ENCODE assay signal across 16 cellular contexts in genomic region chr10:89518108-89518507, GRCh38. TPM values are rescaled to one million over a fixed set of nuclear protein-coding genes. Genes with fewer than 3 reads are reported as not detected.
DNase-seq lines count a peak whose midpoint lies in the region; ATAC-seq, FAIRE-seq and TF ChIP-seq lines count a peak whose summit lies in the region.
"Had no signal": no experiment of that assay in that cellular context is flagged by ENCODE, and none has a peak within 500 bp of the region (broad histone marks: within the 10 kb centered on the region; RNA-seq: fewer than 3 reads in every experiment).

No MANE protein-coding gene starts in this region.

- TF ChIP-seq CTCF in mammary epithelial cell (conservative IDR thresholded peaks at IDR 0.05 in 1 of 2, IDR thresholded peaks at IDR 0.05 in 1 of 2; ENCODE audit: extremely low read depth in 1 of 2, insufficient read depth in 1 of 2, low read depth in 1 of 2, low read length in 2 of 2) (no peak), breast epithelium (IDR thresholded peaks at IDR 0.05) (no peak), pancreas (IDR thresholded peaks at IDR 0.05) (no peak), vagina (IDR thresholded peaks at IDR 0.05) (no peak)

- CTCF ChIA-PET in mammary epithelial cell (lab: Charles Lee; ENCODE audit: low non-redundant PET), result no interaction called here

- no TSS peak for BruUV-seq in mammary epithelial cell (replicated peaks; lab: Mats Ljungman, UMichigan)

- TF ChIP-seq POLR2A in breast epithelium (IDR thresholded peaks at IDR 0.05), result no peak
- TF ChIP-seq POLR2A in vagina (IDR thresholded peaks at IDR 0.05), result no peak

- intact Hi-C loops in mammary epithelial cell (cut with micrococcal nuclease) (no loop called here), breast epithelium (cut with DNase I; ENCODE audit: low total_unique reads) (no loop called here), pancreas (cut with DNase I) (no loop called here), vagina (cut with DNase I) (no loop called here)

- 3% methylated on average over 3 of the region's 3 CpGs for WGBS in mammary epithelial cell (ENCODE audit: low coverage, missing lambda C conversion rate)
- 34 to 43% methylated on average over 3 of the region's 3 CpGs for WGBS in pancreas, 2 donors

- H3K9me3 ChIP-seq in mammary epithelial cell (replicated peaks; ENCODE audit: insufficient read depth, low read length) (no peaks in the 10 kb centered on the region), breast epithelium (no peaks in the 10 kb centered on the region), pancreas (no peaks in the 10 kb centered on the region), vagina (no peaks in the 10 kb centered on the region)

- H3K36me3 ChIP-seq in mammary epithelial cell (ENCODE audit: insufficient read depth, low read length) (no peaks in the 10 kb centered on the region), breast epithelium (no peaks in the 10 kb centered on the region), pancreas (no peaks in the 10 kb centered on the region), vagina (no peaks in the 10 kb centered on the region)
- H3K36me3 ChIP-seq: neural progenitor cell had no signal

- no peaks in the 10 kb centered on the region for H3K27me3 ChIP-seq in mammary epithelial cell (ENCODE audit: insufficient read depth, low read length)
- no peaks in the 10 kb centered on the region for H3K27me3 ChIP-seq in breast epithelium
- no peaks in the 10 kb centered on the region for H3K27me3 ChIP-seq in pancreas
- H3K27me3 ChIP-seq in vagina, result no peaks in the 10 kb centered on the region
- H3K27me3 ChIP-seq: neural progenitor cell had no signal

- no peak for FAIRE-seq in pancreas (lab: Jason Lieb, UNC)

- H3K27ac ChIP-seq in mammary epithelial cell (ENCODE audit: insufficient read depth, low read depth, low read length), result no peak overlapping the region
- peak overlapping the region in 1 of 2 donors; percentile 56 for H3K27ac ChIP-seq in breast epithelium
- H3K27ac ChIP-seq in pancreas, result peak overlapping the region; percentile 20 to 96 (median 77)
- H3K27ac ChIP-seq in vagina, result peak overlapping the region; percentile 39
- H3K27ac ChIP-seq: neural progenitor cell had no signal

- H4K20me1 ChIP-seq in mammary epithelial cell (ENCODE audit: insufficient read depth, low read length), result no peaks in the 10 kb centered on the region

- no peak overlapping the region for H3K4me3 ChIP-seq in mammary epithelial cell (replicated peaks in 1 of 3; ENCODE audit: insufficient read depth in 1 of 3, low read depth in 2 of 3, low read length in 3 of 3)
- no peak overlapping the region for H3K4me3 ChIP-seq in breast epithelium
- H3K4me3 ChIP-seq in pancreas, result no peak overlapping the region
- no peak overlapping the region for H3K4me3 ChIP-seq in vagina
- H3K4me3 ChIP-seq: neural progenitor cell had no signal

- dilution Hi-C loops in mammary epithelial cell (cut with HindIII; ENCODE audit: low sequenced_read_pairs), result no loop called here

- peak in 1 of 4 donors; percentile 1 for ATAC-seq in pancreas

- DNase-seq in mammary epithelial cell (no peak), breast epithelium (ENCODE audit: low spot score in 2 of 2) (no peak), fibroblast of gingiva (ENCODE audit: low read depth) (peak; percentile 36), pancreas (peak in 3 of 6 donors; percentile 33 to 54 (median 44)), vagina (ENCODE audit: extremely low spot score in 2 of 2) (no peak), DMS114 treated with DMSO at 0.1 percent for 48 hours (lab: John Stamatoyannopoulos, UW; ENCODE audit: unreplicated experiment) (no peak), NCI-H1417 treated with DMSO at 0.1 percent for 48 hours (lab: John Stamatoyannopoulos, UW) (no peak), superior temporal gyrus (ENCODE audit: extremely low spot score) (no peak)
- DNase-seq: 8988T; activated CD4-positive, alpha-beta T cell treated with anti-CD3 and anti-CD28 coated beads, Interleukin-2, amount 50 U/mL, for 48 hours; activated T-cell treated with anti-CD3 and anti-CD28 coated beads, Interleukin-2, amount 50 U/mL, for 1 hour; DMS53; NCI-H1048; NCI-H2107; stimulated activated CD4-positive, alpha-beta T cell treated with anti-CD3 and anti-CD28 coated beads, Interleukin-2, amount 100 ng/mL, for 24 hours had no signal

- H3K4me1 ChIP-seq in mammary epithelial cell (ENCODE audit: insufficient read depth, low read length) (peaks cover 18% of the 10 kb centered on the region), breast epithelium (no peaks in the 10 kb centered on the region), pancreas (peaks cover 23 to 80% (median 39%) of the 10 kb centered on the region in 3 donors), vagina (peaks cover 28% of the 10 kb centered on the region)
- H3K4me1 ChIP-seq: neural progenitor cell had no signal

- in situ Hi-C loops in mammary epithelial cell (cut with MboI; ENCODE audit: low sequenced_read_pairs in 2 of 2), result no loop called here

- no peak overlapping the region for H3K4me2 ChIP-seq in mammary epithelial cell (ENCODE audit: insufficient read depth, low read depth, low read length)
- H3K4me2 ChIP-seq: neural progenitor cell had no signal

- no peak overlapping the region for H3K9ac ChIP-seq in mammary epithelial cell (ENCODE audit: insufficient read depth, low read length)
- H3K9ac ChIP-seq: neural progenitor cell had no signal

- H2AFZ ChIP-seq in mammary epithelial cell (ENCODE audit: low read depth, low read length), result peak overlapping the region; percentile 71
- H2AFZ ChIP-seq: neural progenitor cell had no signal

- H3K79me2 ChIP-seq in mammary epithelial cell (ENCODE audit: insufficient read depth, low read length), result no peaks in the 10 kb centered on the region

RNA-seq across cellular contexts. Expression of gene SLC16A12, which starts 17.3 kb away (rescaled TPM):
- total RNA-seq in mammary epithelial cell, result under 1 TPM; under 0.01 to 0.07 TPM
- polyA plus RNA-seq in mammary epithelial cell, result 0.07 TPM
- polyA minus RNA-seq in mammary epithelial cell, result not detected
- total RNA-seq in breast epithelium, result 1 to 10 TPM; 2.6 to 4.8 (median 3.4) TPM
- 10 to 100 TPM; 12.8 to 38.2 (median 28.4) TPM for total RNA-seq in pancreas
- polyA plus RNA-seq in pancreas, result 10 to 100 TPM in 1 of 2 donors, 1 to 10 TPM in 1; 6.0 to 18.8 TPM
- 3.7 TPM for total RNA-seq in vagina
